1 cellular context compared by ENCODE assay signal in the genomic region with DNA sequence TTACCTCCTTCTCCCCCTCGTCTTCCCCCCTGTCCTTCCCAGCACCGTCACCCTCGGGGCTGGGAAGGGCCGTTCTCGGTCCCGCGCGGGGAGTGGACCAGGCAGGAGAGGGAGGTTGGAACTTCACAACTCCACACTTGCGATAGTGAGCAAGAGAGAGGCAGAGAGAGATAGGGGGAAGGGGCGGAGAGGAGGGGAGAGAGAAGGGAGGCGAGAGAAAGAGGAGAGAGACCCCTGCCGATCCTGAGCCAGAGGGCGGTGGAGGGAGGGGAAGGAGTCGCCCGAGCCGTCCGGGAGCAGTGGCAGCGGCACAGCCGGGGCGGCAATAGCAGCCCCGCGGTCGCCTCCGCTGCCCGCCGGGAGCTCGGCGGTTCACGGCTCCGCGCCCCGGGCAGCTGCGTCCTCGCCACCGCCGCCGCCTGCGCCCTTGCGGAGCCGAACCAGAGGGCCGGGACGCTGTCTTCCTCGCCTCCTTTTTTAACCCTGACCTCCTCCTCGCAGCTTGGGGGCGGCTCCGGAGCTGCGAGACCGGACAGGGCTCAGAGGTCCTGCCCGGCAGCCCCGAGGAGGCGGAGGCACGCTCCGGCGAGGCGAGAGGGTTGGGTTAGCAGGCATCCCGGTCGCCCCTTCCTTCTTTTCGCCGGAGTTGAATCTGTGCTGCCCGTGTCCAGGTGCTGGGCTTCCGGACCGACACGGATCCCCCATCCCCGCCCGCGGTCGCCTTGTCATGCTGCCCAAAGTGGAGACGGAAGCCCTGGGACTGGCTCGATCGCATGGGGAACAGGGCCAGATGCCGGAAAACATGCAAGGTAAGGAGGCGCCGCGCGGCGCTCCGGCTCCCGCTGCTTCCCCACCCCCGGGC.
TF ChIP-seq lines count a peak whose summit lies in the region.

No MANE protein-coding gene starts in this region.

TF ChIP-seq in liver, 16 proteins besides CTCF, POLR2A, EP300 and RAD21 (continued from another document):
- TF ChIP-seq REST (IDR thresholded peaks at IDR 0.05): no peak
- TF ChIP-seq JUND (IDR thresholded peaks at IDR 0.05): no peak
- TF ChIP-seq FOXA1 (IDR thresholded peaks at IDR 0.05): no peak
TF ChIP-seq in liver: peak in this region for 0.
